ENCODE assay signal across 19 cellular contexts in the genomic region with DNA sequence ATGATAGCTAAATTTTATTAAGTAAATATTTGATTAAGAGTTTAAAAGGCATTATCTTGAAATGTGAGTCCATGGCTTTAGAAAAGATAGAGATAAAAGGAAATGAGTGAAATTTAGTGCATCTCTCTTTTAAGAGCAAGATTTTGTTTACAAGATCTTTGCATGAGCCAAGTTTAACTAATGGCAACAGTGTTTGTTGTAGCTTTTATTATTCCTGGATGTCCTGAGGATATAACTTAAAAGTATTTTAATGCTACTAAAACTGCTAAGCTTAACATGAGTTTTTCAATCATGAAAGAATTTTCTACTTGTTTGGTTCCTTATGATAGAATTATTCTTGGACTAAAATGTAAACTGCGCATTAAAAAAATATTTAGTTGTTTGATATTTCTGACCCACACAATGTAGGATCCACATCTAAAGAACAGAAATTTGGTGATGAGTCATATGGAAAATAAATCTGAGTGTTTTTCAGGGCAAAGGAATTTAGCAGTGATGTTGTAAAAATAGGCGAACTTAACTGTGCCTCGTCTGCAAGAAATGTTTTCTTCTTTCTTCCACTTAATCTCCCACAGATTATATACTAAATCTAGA.
A peak's percentile ranks its signal among the peaks of the same experiment; 100 is the strongest.
DNase-seq lines count a peak whose midpoint lies in the region; ATAC-seq and TF ChIP-seq lines count a peak whose summit lies in the region.
"Had no signal": no experiment of that assay in that cellular context is flagged by ENCODE, and none has a peak within 500 bp of the region (broad histone marks: within the 10 kb centered on the region; RNA-seq: fewer than 3 reads in every experiment).

No MANE protein-coding gene starts in this region.

- 0 out of 2 replicates have a peak overlapping the region, but pooled peaks have one; percentile 7 for H3K18ac ChIP-seq in IMR-90 (ENCODE audit: low read depth, low read length)

- H4K91ac ChIP-seq in IMR-90 (ENCODE audit: insufficient read depth, low read depth, low read length): no peak overlapping the region

- H3K9me3 Mint-ChIP-seq in chondrocyte (ENCODE audit: low read depth): no peaks in the 10 kb centered on the region
- H3K9me3 Mint-ChIP-seq: effector memory CD8-positive, alpha-beta T cell; stimulated activated naive CD8-positive, alpha-beta T cell treated with anti-CD3 and anti-CD28 coated beads, Interleukin-15, Interleukin-2, amounts not matched to agents 100 ng/mL and 50 ng/mL, for 24 hours had no signal

- peak overlapping the region; percentile 82; the same call in 1 of the 2 replicates for H3K27ac ChIP-seq in IMR-90 (ENCODE audit: insufficient read depth, low read length)
- H3K27ac ChIP-seq in right cardiac atrium (ENCODE audit: low read length): no peak overlapping the region
- H3K27ac ChIP-seq: 22Rv1 had no signal

- TF ChIP-seq RAD21 in IMR-90 (IDR thresholded peaks at IDR 0.05; ENCODE audit: low read length): no peak

- H2AFZ ChIP-seq in IMR-90 (replicated peaks; ENCODE audit: low read length, poor library complexity): no peak overlapping the region

- DNase-seq in A172 (ENCODE audit: low spot score) (peak; percentile 45), IMR-90 (peak; percentile 88), chondrocyte (ENCODE audit: low spot score) (no peak), lung microvascular endothelial cell (ENCODE audit: low read depth in 2 of 2) (peak; percentile 21 to 37), NOMO-1 treated with dmso at 0.1 percent for 144 hours (lab: John Stamatoyannopoulos, UW; ENCODE audit: unreplicated experiment) (no peak), right cardiac atrium (no peak), cortex of kidney (lab: John Stamatoyannopoulos, UW) (no peak)
- DNase-seq: activated CD4-positive, alpha-beta T cell treated with anti-CD3 and anti-CD28 coated beads for 36 hours; anterior cingulate cortex; Calu3; effector memory CD8-positive, alpha-beta T cell; left ventricle myocardium superior; NCI-H1436 treated with DMSO at 0.1 percent for 48 hours; NCI-H524 treated with DMSO at 0.1 percent for 48 hours; sigmoid colon; T-helper 17 cell had no signal

- no peaks in the 10 kb centered on the region; a peak in 1 of 4 replicates for H3K79me1 ChIP-seq in IMR-90 (ENCODE audit: low read depth in 1 of 2, low read length in 2 of 2)

- no peak overlapping the region for H3K4me3 ChIP-seq in IMR-90 (ENCODE audit: insufficient read depth, low read depth, low read length)
- no peak overlapping the region for H3K4me3 ChIP-seq in right cardiac atrium (ENCODE audit: low read length)
- H3K4me3 ChIP-seq: sigmoid colon had no signal

- no peak for TF ChIP-seq POLR2A in IMR-90 (IDR thresholded peaks at IDR 0.05; ENCODE audit: low read depth, low read length)

- H3K14ac ChIP-seq in IMR-90 (replicated peaks; ENCODE audit: low read depth, low read length): no peak overlapping the region

- no peak overlapping the region for H3K4me2 ChIP-seq in IMR-90 (ENCODE audit: low read depth, low read length)

- no peak overlapping the region; a peak in 1 of 4 replicates for H4K8ac ChIP-seq in IMR-90 (ENCODE audit: low read depth in 2 of 2, low read length in 2 of 2)

- H3K4me1 Mint-ChIP-seq in chondrocyte (ENCODE audit: low read depth): peaks cover 24% of the 10 kb centered on the region

- no peak overlapping the region for H3K4me3 Mint-ChIP-seq in chondrocyte (ENCODE audit: unreplicated experiment)
- H3K4me3 Mint-ChIP-seq: activated CD4-positive, alpha-beta T cell treated with anti-CD3 and anti-CD28 coated beads for 36 hours; effector memory CD8-positive, alpha-beta T cell; stimulated activated naive CD8-positive, alpha-beta T cell treated with anti-CD3 and anti-CD28 coated beads, Interleukin-15, Interleukin-2, amounts not matched to agents 100 ng/mL and 50 ng/mL, for 24 hours; T-helper 17 cell had no signal

- peaks cover 3% of the 10 kb centered on the region; the same call in 1 of the 2 replicates for H3K9me1 ChIP-seq in IMR-90 (ENCODE audit: insufficient read depth, low read length)

- no peak overlapping the region for H2AK9ac ChIP-seq in IMR-90 (replicated peaks; ENCODE audit: low read depth, low read length, poor library complexity)

- no peak overlapping the region for H3K56ac ChIP-seq in IMR-90 (ENCODE audit: extremely low read depth, insufficient read depth, low read length)

- POLR2A ChIA-PET in IMR-90 (lab: Charles Lee; ENCODE audit: unreplicated experiment): interaction anchor here (0.6 to 0.7 kb wide), 2 partner anchors 11 to 1887 kb away, joined by 4 read pairs; no protein-coding TSS in a partner anchor

- H3K27me3 Mint-ChIP-seq in chondrocyte (ENCODE audit: low read depth): no peaks in the 10 kb centered on the region
- H3K27me3 Mint-ChIP-seq: activated CD4-positive, alpha-beta T cell treated with anti-CD3 and anti-CD28 coated beads for 36 hours; effector memory CD8-positive, alpha-beta T cell; stimulated activated naive CD8-positive, alpha-beta T cell treated with anti-CD3 and anti-CD28 coated beads, Interleukin-15, Interleukin-2, amounts not matched to agents 100 ng/mL and 50 ng/mL, for 24 hours; T-helper 17 cell had no signal

- in situ Hi-C loops in IMR-90 (cut with MboI; ENCODE audit: low sequenced_read_pairs): no loop called here

- H3K36me3 Mint-ChIP-seq in chondrocyte (ENCODE audit: low read depth): no peaks in the 10 kb centered on the region

- H2BK120ac ChIP-seq in IMR-90 (ENCODE audit: low read depth, low read length): peak overlapping the region; percentile 78; the same call in 1 of the 2 replicates

- BruUV-seq in IMR-90 (replicated peaks; lab: Mats Ljungman, UMichigan): no TSS peak

- H3K9ac ChIP-seq in IMR-90 (ENCODE audit: low read depth, low read length): no peak overlapping the region

- no peak overlapping the region; the same call in 1 of the 2 replicates for H2BK20ac ChIP-seq in IMR-90 (ENCODE audit: low read depth, low read length)

- H3K36me3 ChIP-seq in IMR-90 (ENCODE audit: control insufficient read depth, insufficient read depth, low read length): no peaks in the 10 kb centered on the region
- H3K36me3 ChIP-seq: sigmoid colon had no signal

- dilution Hi-C loops in IMR-90 (cut with HindIII; ENCODE audit: low sequenced_read_pairs, unreplicated experiment): no loop called here

- no peak overlapping the region; the same call in 1 of the 2 replicates for H3K23ac ChIP-seq in IMR-90 (ENCODE audit: low read depth, low read length)

- CTCF ChIA-PET in IMR-90 (lab: Yijun Ruan, JAX): interaction anchor here (1.1 kb wide), 1 partner anchor 58 kb away, joined by 5 read pairs; no protein-coding TSS in a partner anchor

- H4K5ac ChIP-seq in IMR-90 (ENCODE audit: low read depth, low read length): no peak overlapping the region

- H3K4ac ChIP-seq in IMR-90 (ENCODE audit: low read depth, low read length): peak overlapping the region; percentile 85; the same call in 1 of the 2 replicates

- H3K27ac Mint-ChIP-seq in chondrocyte (ENCODE audit: unreplicated experiment): peak overlapping the region; percentile 60
- H3K27ac Mint-ChIP-seq: activated CD4-positive, alpha-beta T cell treated with anti-CD3 and anti-CD28 coated beads for 36 hours; stimulated activated naive CD8-positive, alpha-beta T cell treated with anti-CD3 and anti-CD28 coated beads, Interleukin-15, Interleukin-2, amounts not matched to agents 100 ng/mL and 50 ng/mL, for 24 hours; T-helper 17 cell had no signal

- TF ChIP-seq CTCF in IMR-90 (conservative IDR thresholded peaks at IDR 0.05; ENCODE audit: low read depth, low read length): no peak
- no peak for TF ChIP-seq CTCF in chondrocyte (IDR thresholded peaks at IDR 0.05)

- H3K27me3 ChIP-seq in IMR-90 (ENCODE audit: control insufficient read depth, insufficient read depth, low read length): no peaks in the 10 kb centered on the region
- no peaks in the 10 kb centered on the region for H3K27me3 ChIP-seq in right cardiac atrium (ENCODE audit: control insufficient read depth, insufficient read depth)
- H3K27me3 ChIP-seq: sigmoid colon had no signal

- peak overlapping the region; percentile 78 for H2BK5ac ChIP-seq in IMR-90 (ENCODE audit: low read depth, low read length, poor library complexity, severe bottlenecking)

- no peak overlapping the region for H2AK5ac ChIP-seq in IMR-90 (ENCODE audit: low read depth, low read length)

- H4K20me1 ChIP-seq in IMR-90 (ENCODE audit: insufficient read depth, low read length): no peaks in the 10 kb centered on the region

- ATAC-seq in IMR-90 (ENCODE audit: low read depth): peak; percentile 94
- ATAC-seq in right cardiac atrium: no peak
- no peak for ATAC-seq in GM21515 (IDR thresholded peaks at IDR 0.05; ENCODE audit: unreplicated experiment)
- ATAC-seq: activated CD4-positive, alpha-beta T cell treated with anti-CD3 and anti-CD28 coated beads for 36 hours; effector memory CD8-positive, alpha-beta T cell; left ventricle myocardium superior; T-helper 17 cell had no signal

- no CpG with 5 or more reads among the region's 3 CpGs for WGBS in IMR-90 (ENCODE audit: extremely low coverage in 2 of 2, insufficient read length in 1 of 2), 2 experiments
- WGBS in right cardiac atrium: 67% methylated on average over 3 of the region's 3 CpGs

- H3K9me3 ChIP-seq in IMR-90 (ENCODE audit: control insufficient read depth, insufficient read depth, low read length) (no peaks in the 10 kb centered on the region), right cardiac atrium (ENCODE audit: control insufficient read depth, low read length) (no peaks in the 10 kb centered on the region)
- H3K9me3 ChIP-seq: sigmoid colon had no signal

- peaks cover 5% of the 10 kb centered on the region for H3K4me1 ChIP-seq in IMR-90 (ENCODE audit: control insufficient read depth, insufficient read depth, low read length)
- no peaks in the 10 kb centered on the region for H3K4me1 ChIP-seq in right cardiac atrium (ENCODE audit: control insufficient read depth, insufficient read depth, low read length)

- intact Hi-C loops in IMR-90 (cut with micrococcal nuclease): no loop called here
- intact Hi-C loops in right cardiac atrium (cut with DNase I): no loop called here

- H2BK15ac ChIP-seq in IMR-90 (ENCODE audit: low read depth, low read length): no peak overlapping the region; the same call in 2 of the 3 replicates

TF ChIP-seq in IMR-90, 13 proteins besides CTCF, POLR2A, EP300 and RAD21 (continues in another document):
- peak; percentile 16; the same call in 1 of the 2 replicates for TF ChIP-seq BHLHE40 (IDR thresholded peaks at IDR 0.05; ENCODE audit: low read depth, low read length)
- peak; percentile 50; the same call in 1 of the 2 replicates for TF ChIP-seq MAFK (IDR thresholded peaks at IDR 0.05; ENCODE audit: low read depth, low read length)
- TF ChIP-seq MAZ (IDR thresholded peaks at IDR 0.05; ENCODE audit: borderline replicate concordance, low read depth, low read length): no peak
- TF ChIP-seq FOS (IDR thresholded peaks at IDR 0.05; ENCODE audit: low read depth, low read length): peak; percentile 88
- TF ChIP-seq, protein P1, sequence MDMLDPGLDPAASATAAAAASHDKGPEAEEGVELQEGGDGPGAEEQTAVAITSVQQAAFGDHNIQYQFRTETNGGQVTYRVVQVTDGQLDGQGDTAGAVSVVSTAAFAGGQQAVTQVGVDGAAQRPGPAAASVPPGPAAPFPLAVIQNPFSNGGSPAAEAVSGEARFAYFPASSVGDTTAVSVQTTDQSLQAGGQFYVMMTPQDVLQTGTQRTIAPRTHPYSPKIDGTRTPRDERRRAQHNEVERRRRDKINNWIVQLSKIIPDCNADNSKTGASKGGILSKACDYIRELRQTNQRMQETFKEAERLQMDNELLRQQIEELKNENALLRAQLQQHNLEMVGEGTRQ (IDR thresholded peaks at IDR 0.05; ENCODE audit: low read depth, low read length): no peak
- no peak for TF ChIP-seq CHD1 (IDR thresholded peaks at IDR 0.05; ENCODE audit: low read depth, low read length)

Comparison
In these comparisons a context has a peak if more than half of its experiments do, and no peak if none do; other contexts are left out.
1. DNase-seq: peak in A172 (single experiment), IMR-90 (single experiment) and lung microvascular endothelial cell (2 of 2); none in chondrocyte (single experiment), NOMO-1 treated with dmso at 0.1 percent for 144 hours (single experiment), right cardiac atrium (0 of 3) and cortex of kidney (single experiment).